Comparison of ENCODE assay signal across 33 cellular contexts in the genomic region with DNA sequence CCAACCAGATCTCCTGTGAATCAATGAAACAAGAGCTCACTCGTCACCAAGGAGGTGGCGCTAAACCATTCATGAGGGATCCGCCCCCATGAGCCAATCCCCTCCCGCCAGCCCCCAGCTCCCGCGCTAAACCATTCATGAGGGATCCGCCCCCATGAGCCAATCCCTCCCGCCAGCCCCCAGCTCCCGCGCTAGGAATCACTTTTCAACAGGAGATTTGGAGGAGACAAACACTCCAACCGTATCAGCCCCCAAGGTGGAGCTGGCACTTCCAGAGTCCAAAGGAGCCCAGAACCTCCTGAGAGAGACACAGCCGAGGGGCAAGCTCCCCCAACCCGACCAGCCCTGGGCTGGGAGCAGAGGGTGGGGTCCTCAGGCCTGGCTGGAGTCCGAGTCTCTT. TPM values are rescaled to one million over a fixed set of nuclear protein-coding genes. Genes with fewer than 3 reads are reported as not detected.
DNase-seq lines count a peak whose midpoint lies in the region; ATAC-seq, FAIRE-seq and TF ChIP-seq lines count a peak whose summit lies in the region.
"Had no signal": no experiment of that assay in that cellular context is flagged by ENCODE, and none has a peak within 500 bp of the region (broad histone marks: within the 10 kb centered on the region; RNA-seq: fewer than 3 reads in every experiment).

No MANE protein-coding gene starts in this region.

- H3K36me3 Mint-ChIP-seq in activated naive CD8-positive, alpha-beta T cell treated with anti-CD3 and anti-CD28 coated beads, Interleukin-2, amount 10 ng/mL, durations not matched to agents 7 days and 5 days: no peaks in the 10 kb centered on the region
- no peaks in the 10 kb centered on the region for H3K36me3 Mint-ChIP-seq in activated naive CD8-positive, alpha-beta T cell treated with anti-CD3 and anti-CD28 coated beads, Interleukin-2, amount 50 U/mL, for 24 hours (ENCODE audit: low read depth)
- H3K36me3 Mint-ChIP-seq: memory B cell; stimulated activated memory B cell treated with anti-CD40 and anti-IgM and Interleukin-4, amounts not matched to agents 10 μg/mL and 1 μg/mL and 100 μg/mL, for 72 hours had no signal

- peak overlapping the region; percentile 73 for H4K5ac ChIP-seq in H1 (ENCODE audit: insufficient read length, low read depth, low read length)

- TF ChIP-seq CTCF in H1 (IDR thresholded peaks at IDR 0.05; ENCODE audit: control extremely low read depth in 1 of 3, insufficient read depth in 1 of 3, low read depth in 1 of 3, low read length in 3 of 3): no peak
- TF ChIP-seq CTCF in WERI-Rb-1 (IDR thresholded peaks at IDR 0.05; ENCODE audit: low read depth, low read length): no peak

- H3K4me2 ChIP-seq in H1 (ENCODE audit: insufficient read depth in 1 of 2, low read depth in 2 of 2, low read length in 2 of 2): peak overlapping the region; percentile 61 to 62
- H3K4me2 ChIP-seq: smooth muscle cell had no signal

- H4K20me1 ChIP-seq in H1 (replicated peaks in 1 of 2; ENCODE audit: control insufficient read depth in 1 of 2, insufficient read depth in 2 of 2, low read length in 2 of 2): no peaks in the 10 kb centered on the region

- no peaks in the 10 kb centered on the region for H3K27me3 Mint-ChIP-seq in activated naive CD8-positive, alpha-beta T cell treated with anti-CD3 and anti-CD28 coated beads, Interleukin-2, amount 10 ng/mL, durations not matched to agents 7 days and 5 days
- H3K27me3 Mint-ChIP-seq in activated naive CD8-positive, alpha-beta T cell treated with anti-CD3 and anti-CD28 coated beads, Interleukin-2, amount 50 U/mL, for 24 hours: no peaks in the 10 kb centered on the region
- H3K27me3 Mint-ChIP-seq: effector memory CD8-positive, alpha-beta T cell had no signal

- H3K27ac Mint-ChIP-seq in activated naive CD8-positive, alpha-beta T cell treated with anti-CD3 and anti-CD28 coated beads, Interleukin-2, amount 10 ng/mL, durations not matched to agents 7 days and 5 days: peak overlapping the region; percentile 15
- no peak overlapping the region for H3K27ac Mint-ChIP-seq in activated naive CD8-positive, alpha-beta T cell treated with anti-CD3 and anti-CD28 coated beads, Interleukin-2, amount 50 U/mL, for 24 hours
- H3K27ac Mint-ChIP-seq: activated T-cell treated with anti-CD3 and anti-CD28 coated beads, Interleukin-2, amount 50 U/mL, for 72 hours; effector memory CD8-positive, alpha-beta T cell; memory B cell; stimulated activated memory B cell treated with anti-CD40 and anti-IgM and Interleukin-4, amounts not matched to agents 10 μg/mL and 1 μg/mL and 100 μg/mL, for 72 hours had no signal

- H2AK5ac ChIP-seq in H1 (ENCODE audit: low read depth, low read length): peak overlapping the region; percentile 93; the same call in 1 of the 2 replicates

- H3K4me1 ChIP-seq in H1 (replicated peaks in 1 of 4; ENCODE audit: control insufficient read depth in 3 of 4, insufficient read depth in 4 of 4, low read length in 3 of 4) (peaks cover 4 to 16% (median 11%) of the 10 kb centered on the region in 4 experiments), subcutaneous abdominal adipose tissue (ENCODE audit: control insufficient read depth in 5 of 5, insufficient read depth in 5 of 5, low read length in 5 of 5) (peaks cover 24 to 63% (median 61%) of the 10 kb centered on the region in 5 donors)
- H3K4me1 ChIP-seq: HAP-1, uterus had no signal

- H2BK5ac ChIP-seq in H1 (ENCODE audit: low read depth, low read length): peak overlapping the region; percentile 79; the same call in 1 of the 2 replicates

- peaks cover 0 to 2% of the 10 kb centered on the region in 2 experiments; a peak in 1 of 4 replicates for H3K9me3 ChIP-seq in H1 (ENCODE audit: insufficient read depth in 2 of 2, low read depth in 1 of 2, low read length in 1 of 2)
- no peaks in the 10 kb centered on the region for H3K9me3 ChIP-seq in subcutaneous abdominal adipose tissue (ENCODE audit: control insufficient read depth in 5 of 5, low read length in 5 of 5)
- no peaks in the 10 kb centered on the region for H3K9me3 ChIP-seq in WERI-Rb-1 (ENCODE audit: severe bottlenecking)
- H3K9me3 ChIP-seq: BE2C, esophagus squamous epithelium, gastrocnemius medialis, HAP-1, SJCRH30, testis, uterus had no signal

- CTCF ChIA-PET in H1 (lab: Charles Lee; ENCODE audit: partially characterized antibody): interaction anchor here (0.7 to 2.1 kb wide), 6 partner anchors 12 to 37 kb away, joined by 3 to 12 read pairs (median 4); no protein-coding TSS in a partner anchor

- 0 out of 2 replicates have a peak overlapping the region, but pooled peaks have one; percentile 88 for H2BK20ac ChIP-seq in H1 (ENCODE audit: low read length)

- H2BK120ac ChIP-seq in H1 (replicated peaks; ENCODE audit: low read depth, low read length): peak overlapping the region; percentile 76

- DNase-seq in activated naive CD8-positive, alpha-beta T cell treated with anti-CD3 and anti-CD28 coated beads, Interleukin-2, amount 10 ng/mL, durations not matched to agents 7 days and 5 days: no peak
- DNase-seq in activated naive CD8-positive, alpha-beta T cell treated with anti-CD3 and anti-CD28 coated beads, Interleukin-2, amount 50 U/mL, for 24 hours: no peak
- DNase-seq in H1 (ENCODE audit: low read depth in 1 of 2, low spot score in 2 of 2) (peak in 1 of 2 experiments; percentile 82), islet precursor cell (peak; percentile 49), WERI-Rb-1 (no peak)
- no peak for DNase-seq in activated CD4-positive, CD25-positive, alpha-beta regulatory T cell (lab: John Stamatoyannopoulos, UW)
- DNase-seq in stimulated activated CD4-positive, alpha-beta T cell treated with anti-CD3 and anti-CD28 coated beads, Interleukin-2, amount 100 ng/mL, for 48 hours: no peak
- DNase-seq: activated CD4-positive, alpha-beta T cell treated with anti-CD3 and anti-CD28 coated beads for 48 hours; activated naive CD4-positive, alpha-beta T cell treated with Interleukin-2 at 50 U/mL for 16 hours; activated T-cell treated with anti-CD3 and anti-CD28 coated beads, Interleukin-2, amount 50 U/mL, for 72 hours; BE2C; COR-L47; effector memory CD8-positive, alpha-beta T cell; esophagus squamous epithelium; gastrocnemius medialis; hippocampal formation; KBM-7; left cardiac atrium; MM.1S; NCI-H1417; NCI-H2081 treated with DMSO at 0.1 percent for 48 hours; T-helper 1 cell; testis; uterus had no signal

- WGBS in H1 (ENCODE audit: extremely low coverage in 1 of 2, insufficient coverage in 1 of 2, insufficient read length in 1 of 2, insufficient replicate concordance in 2 of 2, low coverage in 1 of 2, low lambda C conversion rate in 2 of 2, missing lambda C conversion rate in 1 of 2), 2 experiments: 11% methylated on average over 14 of the region's 14 CpGs; no CpG with 5 or more reads in 1 of the 2 experiments

- H2AFZ ChIP-seq in H1 (ENCODE audit: low read length): peak overlapping the region; percentile 43; the same call in 1 of the 2 replicates

- no peak overlapping the region for H3K23ac ChIP-seq in H1 (ENCODE audit: insufficient read length)

- H3K36me3 ChIP-seq in H1 (ENCODE audit: control insufficient read depth in 2 of 4, insufficient read depth in 4 of 4, low read length in 3 of 4) (no peaks in the 10 kb centered on the region), subcutaneous abdominal adipose tissue (ENCODE audit: control insufficient read depth in 5 of 5, insufficient read depth in 5 of 5, low read length in 5 of 5) (no peaks in the 10 kb centered on the region), WERI-Rb-1 (no peaks in the 10 kb centered on the region)
- H3K36me3 ChIP-seq: BE2C, esophagus squamous epithelium, gastrocnemius medialis, HAP-1, SJCRH30, uterus had no signal

- peaks cover 1% of the 10 kb centered on the region; the same call in 1 of the 2 replicates for H3K23me2 ChIP-seq in H1 (ENCODE audit: low read depth, low read length)

- no peaks in the 10 kb centered on the region for H3K79me2 ChIP-seq in H1 (ENCODE audit: control insufficient read depth in 1 of 2, insufficient read depth in 2 of 2, low read length in 2 of 2)

- peak overlapping the region; percentile 100 for H2BK15ac ChIP-seq in H1 (ENCODE audit: low read length)

- peaks cover 40% of the 10 kb centered on the region for H3K4me1 Mint-ChIP-seq in activated naive CD8-positive, alpha-beta T cell treated with anti-CD3 and anti-CD28 coated beads, Interleukin-2, amount 10 ng/mL, durations not matched to agents 7 days and 5 days
- H3K4me1 Mint-ChIP-seq in activated naive CD8-positive, alpha-beta T cell treated with anti-CD3 and anti-CD28 coated beads, Interleukin-2, amount 50 U/mL, for 24 hours: peaks cover 35% of the 10 kb centered on the region

- peak overlapping the region; percentile 99 for H3K4ac ChIP-seq in H1 (replicated peaks; ENCODE audit: insufficient read length, low read depth, low read length)

- H4K8ac ChIP-seq in H1 (ENCODE audit: extremely low read depth, insufficient read depth, low read length): peak overlapping the region; percentile 75

- H3K56ac ChIP-seq in H1 (replicated peaks; ENCODE audit: insufficient read length, low read depth, low read length): peak overlapping the region; percentile 40

- H3K27ac ChIP-seq in H1 (ENCODE audit: low read depth, low read length) (no peak overlapping the region), subcutaneous abdominal adipose tissue (ENCODE audit: low read depth, low read length) (peak overlapping the region; percentile 6), WERI-Rb-1 (no peak overlapping the region)
- H3K27ac ChIP-seq: coronary artery, esophagus squamous epithelium, gastrocnemius medialis, SJCRH30, testis, uterus had no signal

- POLR2A ChIA-PET in activated naive CD8-positive, alpha-beta T cell treated with anti-CD3 and anti-CD28 coated beads, Interleukin-2, amount 10 ng/mL, durations not matched to agents 7 days and 5 days (lab: Charles Lee): interaction anchor here (0.6 kb wide), 1 partner anchor 694 kb away, joined by 3 read pairs; no protein-coding TSS in a partner anchor
- POLR2A ChIA-PET in H1 (lab: Charles Lee; ENCODE audit: partially characterized antibody): interaction anchor here (1.0 kb wide), 1 partner anchor 34 kb away, joined by 3 read pairs; no protein-coding TSS in a partner anchor

- H3K27me3 ChIP-seq in H1 (replicated peaks in 1 of 4; ENCODE audit: control insufficient read depth in 3 of 4, extremely low read depth in 1 of 4, insufficient read depth in 3 of 4, low read length in 3 of 4): no peaks in the 10 kb centered on the region; a peak in 2 of 7 replicates
- H3K27me3 ChIP-seq in subcutaneous abdominal adipose tissue (ENCODE audit: control insufficient read depth in 5 of 5, insufficient read depth in 4 of 5, low read length in 5 of 5): no peaks in the 10 kb centered on the region
- H3K27me3 ChIP-seq in WERI-Rb-1 (ENCODE audit: insufficient read depth, low read depth, severe bottlenecking): no peaks in the 10 kb centered on the region
- H3K27me3 ChIP-seq: BE2C, gastrocnemius medialis, SJCRH30, testis, uterus had no signal

- peak; percentile 95 for FAIRE-seq in H1 (lab: Jason Lieb, UNC)
- FAIRE-seq: A204.1, TTC549 had no signal

- TF ChIP-seq EP300 in H1 (IDR thresholded peaks at IDR 0.05; ENCODE audit: borderline replicate concordance in 1 of 2, low read depth in 2 of 2, low read length in 2 of 2): no peak

- no peak overlapping the region for H3K14ac ChIP-seq in H1 (ENCODE audit: insufficient read length)

- no peak for ATAC-seq in activated naive CD8-positive, alpha-beta T cell treated with anti-CD3 and anti-CD28 coated beads, Interleukin-2, amount 10 ng/mL, durations not matched to agents 7 days and 5 days (ENCODE audit: low read depth)
- no peak for ATAC-seq in activated naive CD8-positive, alpha-beta T cell treated with anti-CD3 and anti-CD28 coated beads, Interleukin-2, amount 50 U/mL, for 24 hours
- ATAC-seq: activated T-cell treated with anti-CD3 and anti-CD28 coated beads, Interleukin-2, amount 50 U/mL, for 72 hours; effector memory CD8-positive, alpha-beta T cell; gastrocnemius medialis; left cardiac atrium had no signal

- TF ChIP-seq POLR2A in H1 (IDR thresholded peaks at IDR 0.05; ENCODE audit: control extremely low read depth in 1 of 2, low read depth in 2 of 2, low read length in 2 of 2): no peak

- H3K9ac ChIP-seq in H1 (replicated peaks in 1 of 4; ENCODE audit: extremely low read depth in 1 of 4, low read depth in 3 of 4, low read length in 3 of 4) (peak overlapping the region in 3 of 4 experiments; percentile 23 to 52 (median 29); a peak in 4 of 7 replicates), subcutaneous abdominal adipose tissue (ENCODE audit: low read length in 5 of 5) (no peak overlapping the region)

- H3K79me1 ChIP-seq in H1 (ENCODE audit: low read depth, low read length): no peaks in the 10 kb centered on the region

- peak overlapping the region; percentile 97; the same call in 1 of the 2 replicates for H2BK12ac ChIP-seq in H1 (ENCODE audit: low read depth, low read length)

- H3K18ac ChIP-seq in H1 (ENCODE audit: extremely low read depth, low read length): peak overlapping the region; percentile 84

- H3K9me3 Mint-ChIP-seq in activated naive CD8-positive, alpha-beta T cell treated with anti-CD3 and anti-CD28 coated beads, Interleukin-2, amount 10 ng/mL, durations not matched to agents 7 days and 5 days: no peaks in the 10 kb centered on the region
- no peaks in the 10 kb centered on the region for H3K9me3 Mint-ChIP-seq in activated naive CD8-positive, alpha-beta T cell treated with anti-CD3 and anti-CD28 coated beads, Interleukin-2, amount 50 U/mL, for 24 hours
- H3K9me3 Mint-ChIP-seq: activated T-cell treated with anti-CD3 and anti-CD28 coated beads, Interleukin-2, amount 50 U/mL, for 72 hours; effector memory CD8-positive, alpha-beta T cell; stimulated activated memory B cell treated with anti-CD40 and anti-IgM and Interleukin-4, amounts not matched to agents 10 μg/mL and 1 μg/mL and 100 μg/mL, for 72 hours had no signal

- H3K4me3 ChIP-seq in H1 (ENCODE audit: extremely low read depth in 1 of 4, insufficient read depth in 2 of 4, low read depth in 3 of 4, low read length in 4 of 4): peak overlapping the region in 1 of 4 experiments; percentile 44; a peak in 3 of 8 replicates
- H3K4me3 ChIP-seq in subcutaneous abdominal adipose tissue (ENCODE audit: low read depth in 1 of 5, low read length in 5 of 5): no peak overlapping the region
- H3K4me3 ChIP-seq in WERI-Rb-1 (ENCODE audit: low read depth, low read length): no peak overlapping the region
- H3K4me3 ChIP-seq: coronary artery, esophagus squamous epithelium, gastrocnemius medialis, HAP-1, SJCRH30, smooth muscle cell, testis, uterus had no signal

- peak overlapping the region; percentile 87 for H4K91ac ChIP-seq in H1 (replicated peaks; ENCODE audit: insufficient read length, low read length)

- H3K4me3 Mint-ChIP-seq in activated naive CD8-positive, alpha-beta T cell treated with anti-CD3 and anti-CD28 coated beads, Interleukin-2, amount 10 ng/mL, durations not matched to agents 7 days and 5 days: no peak overlapping the region
- no peak overlapping the region for H3K4me3 Mint-ChIP-seq in activated naive CD8-positive, alpha-beta T cell treated with anti-CD3 and anti-CD28 coated beads, Interleukin-2, amount 50 U/mL, for 24 hours
- H3K4me3 Mint-ChIP-seq: activated T-cell treated with anti-CD3 and anti-CD28 coated beads, Interleukin-2, amount 50 U/mL, for 72 hours; effector memory CD8-positive, alpha-beta T cell; memory B cell; stimulated activated memory B cell treated with anti-CD40 and anti-IgM and Interleukin-4, amounts not matched to agents 10 μg/mL and 1 μg/mL and 100 μg/mL, for 72 hours had no signal

- no peak for TF ChIP-seq RAD21 in H1 (IDR thresholded peaks at IDR 0.05 in 1 of 2, conservative IDR thresholded peaks at IDR 0.05 in 1 of 2; ENCODE audit: low read depth in 2 of 2, low read length in 2 of 2)

RNA-seq across cellular contexts. Expression of a gene that starts 40.9 kb away (rescaled TPM):
- total RNA-seq in activated naive CD8-positive, alpha-beta T cell treated with anti-CD3 and anti-CD28 coated beads, Interleukin-2, amount 10 ng/mL, durations not matched to agents 7 days and 5 days: 10 to 100 TPM; 51.5 to 52.3 TPM
- 15.7 and 16.5 TPM in 2 replicates for total RNA-seq in H1 (2021; fragmentation: NEBNext Ultra II Directional; extraction: Animal tissue kit (Norgen Biotek cat#: 25700))
- 25.7 and 36.1 TPM in 2 replicates for polyA plus RNA-seq in H1 (2011; rRNA removed)
- 21.7 TPM for polyA plus RNA-seq in H1 (2011; cell fraction: cytosol; rRNA removed)
- polyA plus RNA-seq in H1 (2011; cell fraction: nucleus; rRNA removed): 26.9 TPM
- 13.6 to 16.9 TPM (median 16.1 TPM) in 4 replicates for polyA plus RNA-seq in H1 (2012, experiment 1 of 2)
- polyA plus RNA-seq in H1 (2012, experiment 2 of 2): 15.9 TPM
- 8.9 TPM for polyA plus RNA-seq in H1 (2013, experiment 1 of 2)
- 9.8 TPM for polyA plus RNA-seq in H1 (2013, experiment 2 of 2)
- 13.3 and 16.3 TPM in 2 replicates for polyA minus RNA-seq in H1 (2011; rRNA and poly(A)+ RNA removed)
- polyA minus RNA-seq in H1 (2011; cell fraction: cytosol; rRNA and poly(A)+ RNA removed): 15.0 TPM
- polyA minus RNA-seq in H1 (2011; cell fraction: nucleus; rRNA and poly(A)+ RNA removed): 17.1 TPM

Comparison
In these comparisons a context has a peak if more than half of its experiments do, and no peak if none do; other contexts are left out.
1. H3K9ac ChIP-seq: peak in H1 (3 of 4); none in subcutaneous abdominal adipose tissue (0 of 5).